ENCODE assay signal across 27 cellular contexts in the genomic region with DNA sequence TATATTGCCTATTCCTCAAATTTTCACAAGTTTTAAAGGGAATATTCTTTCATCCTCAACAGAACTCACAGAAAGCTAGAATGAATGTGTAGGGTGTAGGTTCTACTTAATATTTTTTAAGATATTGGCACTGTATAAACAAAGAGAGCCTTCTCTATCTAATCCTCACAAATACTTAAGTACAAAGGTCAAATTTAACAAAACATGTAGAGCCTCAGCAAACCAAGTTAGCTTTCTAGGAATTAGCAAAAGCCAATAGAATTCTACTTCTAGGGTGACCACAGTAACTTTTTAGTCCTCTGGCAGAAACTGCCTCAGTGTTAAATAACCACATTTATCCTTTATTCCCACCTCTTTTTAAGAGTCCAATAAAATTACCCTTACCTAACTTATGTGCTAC. TPM values are rescaled to one million over a fixed set of nuclear protein-coding genes. Genes with fewer than 3 reads are reported as not detected.
DNase-seq lines count a peak whose midpoint lies in the region; ATAC-seq and TF ChIP-seq lines count a peak whose summit lies in the region.
"Had no signal": no experiment of that assay in that cellular context is flagged by ENCODE, and none has a peak within 500 bp of the region (broad histone marks: within the 10 kb centered on the region; RNA-seq: fewer than 3 reads in every experiment).

No MANE protein-coding gene starts in this region.

- H3K4me3 Mint-ChIP-seq in progenitor cell of endocrine pancreas (ENCODE audit: low read depth), result peak overlapping the region; percentile 37
- H3K4me3 Mint-ChIP-seq: activated CD8-positive, alpha-beta T cell treated with anti-CD3 and anti-CD28 coated beads, Interleukin-2, amount 10 ng/mL, durations not matched to agents 7 days and 5 days; H9 had no signal

- H3K4me3 ChIP-seq in cardiac muscle cell, result no peak overlapping the region
- H3K4me3 ChIP-seq: coronary artery, left lung, sigmoid colon, tibial artery had no signal

- peaks cover 35% of the 10 kb centered on the region for H3K4me1 Mint-ChIP-seq in progenitor cell of endocrine pancreas (ENCODE audit: low read depth)

- DNase-seq in cardiac muscle cell (ENCODE audit: low read depth in 1 of 2, low spot score in 1 of 2) (no peak), Right ventricle myocardium superior (no peak), HuH-7 (ENCODE audit: low spot score) (peak; percentile 30), epithelial cell of prostate (ENCODE audit: low read depth, low spot score) (no peak), progenitor cell of endocrine pancreas (ENCODE audit: low spot score, unreplicated experiment) (no peak), NCI-H226 (no peak), ureter (ENCODE audit: low spot score) (no peak)
- DNase-seq: ACHN; activated CD8-positive, alpha-beta T cell treated with anti-CD3 and anti-CD28 coated beads, Interleukin-2, amount 10 ng/mL, durations not matched to agents 7 days and 5 days; activated naive CD4-positive, alpha-beta T cell treated with anti-CD3 and anti-CD28 coated beads, Interleukin-2, amount 50 U/mL, for 16 hours; DND-41; effector CD8-positive, alpha-beta T cell; erythroblast; H9; Kasumi-1; left lung; mesendoderm; MV-4-11; NCI-H146; nucleus accumbens; SIG-M5; sigmoid colon; stimulated activated CD4-positive, alpha-beta T cell treated with anti-CD3 and anti-CD28 coated beads, Interleukin-4, amount 100 ng/mL, for 4 hours; tibial artery had no signal

- H3K4me1 ChIP-seq in cardiac muscle cell (ENCODE audit: low read depth), result no peaks in the 10 kb centered on the region

- ATAC-seq in Right ventricle myocardium superior (ENCODE audit: poor library complexity) (no peak), GM18505 (IDR thresholded peaks at IDR 0.05; ENCODE audit: unreplicated experiment) (no peak)
- ATAC-seq: activated CD8-positive, alpha-beta T cell treated with anti-CD3 and anti-CD28 coated beads, Interleukin-2, amount 10 ng/mL, durations not matched to agents 7 days and 5 days; activated T-helper 17 cell treated with anti-CD3 and anti-CD28 coated beads, Interleukin-2, amount 50 U/mL, for 72 hours; left lung had no signal

- no peak for TF ChIP-seq POLR2A in GM18505 (IDR thresholded peaks at IDR 0.05; ENCODE audit: borderline replicate concordance, extremely low read depth, insufficient read depth, insufficient read length)

- H3K27ac Mint-ChIP-seq in progenitor cell of endocrine pancreas, result peak overlapping the region; percentile 53
- H3K27ac Mint-ChIP-seq: activated CD8-positive, alpha-beta T cell treated with anti-CD3 and anti-CD28 coated beads, Interleukin-2, amount 10 ng/mL, durations not matched to agents 7 days and 5 days; activated T-helper 17 cell treated with anti-CD3 and anti-CD28 coated beads, Interleukin-2, amount 50 U/mL, for 72 hours had no signal

- TF ChIP-seq CTCF in cardiac muscle cell (IDR thresholded peaks at IDR 0.05; ENCODE audit: low read depth, low read length), result no peak
- no peak for TF ChIP-seq CTCF in progenitor cell of endocrine pancreas (IDR thresholded peaks at IDR 0.05; ENCODE audit: unreplicated experiment)

- H3K27me3 ChIP-seq in cardiac muscle cell, result no peaks in the 10 kb centered on the region
- H3K27me3 ChIP-seq: left lung, sigmoid colon, tibial artery had no signal

- H3K9me3 ChIP-seq in cardiac muscle cell (ENCODE audit: low read depth), result no peaks in the 10 kb centered on the region
- H3K9me3 ChIP-seq: left lung, sigmoid colon, tibial artery had no signal

- peaks cover 6% of the 10 kb centered on the region for H3K9me3 Mint-ChIP-seq in progenitor cell of endocrine pancreas (ENCODE audit: low read depth)
- H3K9me3 Mint-ChIP-seq: activated T-helper 17 cell treated with anti-CD3 and anti-CD28 coated beads, Interleukin-2, amount 50 U/mL, for 72 hours; H9 had no signal

- intact Hi-C loops in Right ventricle myocardium superior (cut with DNase I), result no loop called here

- peak overlapping the region; percentile 40 for H3K27ac ChIP-seq in cardiac muscle cell
- H3K27ac ChIP-seq in epithelial cell of prostate, result peak overlapping the region; percentile 9
- H3K27ac ChIP-seq: coronary artery, left lung, sigmoid colon, tibial artery had no signal

- peaks cover 45% of the 10 kb centered on the region for H3K36me3 Mint-ChIP-seq in progenitor cell of endocrine pancreas (ENCODE audit: insufficient read depth)

- H3K36me3 ChIP-seq in cardiac muscle cell, result peaks cover 9% of the 10 kb centered on the region

- H3K27me3 Mint-ChIP-seq in progenitor cell of endocrine pancreas, result no peaks in the 10 kb centered on the region
- H3K27me3 Mint-ChIP-seq: activated T-helper 17 cell treated with anti-CD3 and anti-CD28 coated beads, Interleukin-2, amount 50 U/mL, for 72 hours had no signal

RNA-seq across cellular contexts. Expression of a gene that starts 19.3 kb away (rescaled TPM):
- 81.1 and 109 TPM in 2 replicates for total RNA-seq in cardiac muscle cell
- 78.4 and 115 TPM in 2 replicates for polyA plus RNA-seq in cardiac muscle cell
- total RNA-seq in Right ventricle myocardium superior, result 48.0 TPM
- 206 and 220 TPM in 2 replicates for total RNA-seq in progenitor cell of endocrine pancreas
- total RNA-seq in ureter, result 181 TPM
